15 cellular contexts compared by ENCODE assay signal in genomic region chr14:63909984-63910383, GRCh38.
"Had no signal": no experiment of that assay in that cellular context is flagged by ENCODE, and none has a peak within 500 bp of the region (broad histone marks: within the 10 kb centered on the region; RNA-seq: fewer than 3 reads in every experiment).

No MANE protein-coding gene starts in this region.

- H3K27ac ChIP-seq: coronary artery, left lung, pancreas, sigmoid colon had no signal

- H3K4me3 Mint-ChIP-seq: activated B cell treated with CpG ODN at 0.5 μM for 24 hours; activated CD4-positive, alpha-beta T cell treated with anti-CD3 and anti-CD28 coated beads, Interleukin-2, amount 10 ng/mL, durations not matched to agents 7 days and 5 days; activated naive CD4-positive, alpha-beta T cell treated with anti-CD3 and anti-CD28 coated beads, Interleukin-2, amount 50 U/mL, for 24 hours; naive B cell; stimulated activated memory B cell treated with anti-CD40 and anti-IgM and Interleukin-4, amounts not matched to agents 10 μg/mL and 1 μg/mL and 100 μg/mL, for 72 hours had no signal

- H3K4me3 ChIP-seq: coronary artery, left lung, pancreas, sigmoid colon had no signal

- DNase-seq: activated B cell treated with CpG ODN at 0.5 μM for 24 hours; activated CD4-positive, alpha-beta T cell treated with anti-CD3 and anti-CD28 coated beads, Interleukin-2, amount 10 ng/mL, durations not matched to agents 7 days and 5 days; activated T-cell treated with anti-CD3 and anti-CD28 coated beads for 4 hours; caudate nucleus; effector CD8-positive, alpha-beta T cell; left lung; naive B cell; pancreas; sigmoid colon; SW 1271 had no signal

- H3K27ac Mint-ChIP-seq: activated B cell treated with CpG ODN at 0.5 μM for 24 hours; activated CD4-positive, alpha-beta T cell treated with anti-CD3 and anti-CD28 coated beads, Interleukin-2, amount 10 ng/mL, durations not matched to agents 7 days and 5 days; activated naive CD4-positive, alpha-beta T cell treated with anti-CD3 and anti-CD28 coated beads, Interleukin-2, amount 50 U/mL, for 24 hours; naive B cell; stimulated activated memory B cell treated with anti-CD40 and anti-IgM and Interleukin-4, amounts not matched to agents 10 μg/mL and 1 μg/mL and 100 μg/mL, for 72 hours had no signal

- H3K36me3 ChIP-seq: left lung, pancreas, sigmoid colon had no signal

- H3K27me3 ChIP-seq: pancreas, sigmoid colon had no signal

- H3K9me3 Mint-ChIP-seq: activated B cell treated with CpG ODN at 0.5 μM for 24 hours; activated CD4-positive, alpha-beta T cell treated with anti-CD3 and anti-CD28 coated beads, Interleukin-2, amount 10 ng/mL, durations not matched to agents 7 days and 5 days; activated naive CD4-positive, alpha-beta T cell treated with anti-CD3 and anti-CD28 coated beads, Interleukin-2, amount 50 U/mL, for 24 hours; naive B cell; stimulated activated memory B cell treated with anti-CD40 and anti-IgM and Interleukin-4, amounts not matched to agents 10 μg/mL and 1 μg/mL and 100 μg/mL, for 72 hours had no signal

- ATAC-seq: left lung; pancreas; stimulated activated memory B cell treated with anti-CD40 and anti-IgM and Interleukin-4, amounts not matched to agents 10 μg/mL and 1 μg/mL and 100 μg/mL, for 72 hours had no signal

- H3K4me1 Mint-ChIP-seq: stimulated activated memory B cell treated with anti-CD40 and anti-IgM and Interleukin-4, amounts not matched to agents 10 μg/mL and 1 μg/mL and 100 μg/mL, for 72 hours had no signal

- H3K27me3 Mint-ChIP-seq: activated B cell treated with CpG ODN at 0.5 μM for 24 hours; activated CD4-positive, alpha-beta T cell treated with anti-CD3 and anti-CD28 coated beads, Interleukin-2, amount 10 ng/mL, durations not matched to agents 7 days and 5 days; activated naive CD4-positive, alpha-beta T cell treated with anti-CD3 and anti-CD28 coated beads, Interleukin-2, amount 50 U/mL, for 24 hours; naive B cell; stimulated activated memory B cell treated with anti-CD40 and anti-IgM and Interleukin-4, amounts not matched to agents 10 μg/mL and 1 μg/mL and 100 μg/mL, for 72 hours had no signal

- FAIRE-seq: keratinocyte, TTC549 had no signal
